Comparison of ENCODE assay signal across 17 cellular contexts in the genomic region with DNA sequence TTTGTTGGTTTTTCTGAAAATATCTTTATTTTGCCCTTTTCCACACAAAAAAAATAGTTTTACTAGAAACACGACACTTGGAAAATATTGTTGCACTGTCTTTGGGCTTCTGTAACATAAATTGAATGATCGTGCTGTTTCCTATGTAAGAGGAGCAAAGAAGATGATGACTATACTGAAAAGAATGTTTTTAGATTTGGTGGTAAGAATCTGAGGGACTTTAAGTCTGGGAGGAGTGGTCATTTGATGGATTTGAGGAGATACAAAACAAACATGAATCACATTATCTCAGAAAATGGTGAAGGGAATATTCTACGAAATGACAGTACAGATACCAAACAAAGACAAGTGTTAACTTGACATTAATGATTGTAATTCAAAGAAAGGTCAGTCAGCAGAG.
"Had no signal": no experiment of that assay in that cellular context is flagged by ENCODE, and none has a peak within 500 bp of the region (broad histone marks: within the 10 kb centered on the region; RNA-seq: fewer than 3 reads in every experiment).

No MANE protein-coding gene starts in this region.

- DNase-seq: activated CD4-positive, alpha-beta T cell treated with anti-CD3 and anti-CD28 coated beads, Interleukin-2, amount 10 ng/mL, durations not matched to agents 24 days and 14 days; activated CD4-positive, CD25-positive, alpha-beta regulatory T cell; activated CD8-positive, alpha-beta memory T cell treated with anti-CD3 and anti-CD28 coated beads, Interleukin-2, amount 50 U/mL, for 48 hours; activated naive CD8-positive, alpha-beta T cell treated with anti-CD3 and anti-CD28 coated beads for 36 hours; activated T-cell treated with anti-CD3 and anti-CD28 coated beads, Interleukin-2, amount 50 U/mL, for 72 hours; anterior cingulate cortex; nucleus accumbens; right cardiac atrium; spleen; thyroid gland had no signal

- H3K9me3 ChIP-seq: esophagus muscularis mucosa, thyroid gland had no signal

- H3K4me3 Mint-ChIP-seq: activated CD4-positive, alpha-beta T cell treated with anti-CD3 and anti-CD28 coated beads, Interleukin-2, amount 10 ng/mL, durations not matched to agents 24 days and 14 days; activated naive CD8-positive, alpha-beta T cell treated with anti-CD3 and anti-CD28 coated beads for 36 hours; activated T-cell treated with anti-CD3 and anti-CD28 coated beads, Interleukin-2, amount 50 U/mL, for 72 hours; natural killer cell treated with Interleukin-12 subunit alpha and Interleukin-12 subunit beta and Interleukin-15 and Interleukin-18, amount 100 ng/mL, for 72 hours; stimulated activated effector memory CD8-positive, alpha-beta T cell treated with anti-CD3 and anti-CD28 coated beads, Interleukin-12 subunit alpha, Interleukin-12 subunit beta, amount 100 ng/mL, for 72 hours had no signal

- H3K27me3 ChIP-seq: cardiac muscle cell, esophagus muscularis mucosa, spleen, thyroid gland had no signal

- H3K4me1 Mint-ChIP-seq: activated CD4-positive, alpha-beta T cell treated with anti-CD3 and anti-CD28 coated beads, Interleukin-2, amount 10 ng/mL, durations not matched to agents 24 days and 14 days; activated naive CD8-positive, alpha-beta T cell treated with anti-CD3 and anti-CD28 coated beads for 36 hours; stimulated activated effector memory CD8-positive, alpha-beta T cell treated with anti-CD3 and anti-CD28 coated beads, Interleukin-12 subunit alpha, Interleukin-12 subunit beta, amount 100 ng/mL, for 72 hours had no signal

- H3K27ac Mint-ChIP-seq: activated CD4-positive, alpha-beta T cell treated with anti-CD3 and anti-CD28 coated beads, Interleukin-2, amount 10 ng/mL, durations not matched to agents 24 days and 14 days; activated naive CD8-positive, alpha-beta T cell treated with anti-CD3 and anti-CD28 coated beads for 36 hours; activated T-cell treated with anti-CD3 and anti-CD28 coated beads, Interleukin-2, amount 50 U/mL, for 72 hours; natural killer cell treated with Interleukin-12 subunit alpha and Interleukin-12 subunit beta and Interleukin-15 and Interleukin-18, amount 100 ng/mL, for 72 hours; progenitor cell of endocrine pancreas; stimulated activated effector memory CD8-positive, alpha-beta T cell treated with anti-CD3 and anti-CD28 coated beads, Interleukin-12 subunit alpha, Interleukin-12 subunit beta, amount 100 ng/mL, for 72 hours had no signal

- H3K27me3 Mint-ChIP-seq: activated CD4-positive, alpha-beta T cell treated with anti-CD3 and anti-CD28 coated beads, Interleukin-2, amount 10 ng/mL, durations not matched to agents 24 days and 14 days; activated naive CD8-positive, alpha-beta T cell treated with anti-CD3 and anti-CD28 coated beads for 36 hours; natural killer cell treated with Interleukin-12 subunit alpha and Interleukin-12 subunit beta and Interleukin-15 and Interleukin-18, amount 100 ng/mL, for 72 hours; progenitor cell of endocrine pancreas had no signal

- ATAC-seq: activated T-cell treated with anti-CD3 and anti-CD28 coated beads, Interleukin-2, amount 50 U/mL, for 72 hours; natural killer cell treated with Interleukin-12 subunit alpha and Interleukin-12 subunit beta and Interleukin-15 and Interleukin-18, amount 100 ng/mL, for 72 hours; right cardiac atrium; stimulated activated effector memory CD8-positive, alpha-beta T cell treated with anti-CD3 and anti-CD28 coated beads, Interleukin-12 subunit alpha, Interleukin-12 subunit beta, amount 100 ng/mL, for 72 hours had no signal

- H3K36me3 ChIP-seq: cardiac muscle cell, esophagus muscularis mucosa, spleen, thyroid gland had no signal

- H3K4me1 ChIP-seq: esophagus muscularis mucosa, spleen, thyroid gland had no signal

- FAIRE-seq: colon, TTC549 had no signal

- H3K4me3 ChIP-seq: cardiac muscle cell, esophagus muscularis mucosa, spleen, thyroid gland had no signal

- H3K36me3 Mint-ChIP-seq: activated naive CD8-positive, alpha-beta T cell treated with anti-CD3 and anti-CD28 coated beads for 36 hours; natural killer cell treated with Interleukin-12 subunit alpha and Interleukin-12 subunit beta and Interleukin-15 and Interleukin-18, amount 100 ng/mL, for 72 hours; stimulated activated effector memory CD8-positive, alpha-beta T cell treated with anti-CD3 and anti-CD28 coated beads, Interleukin-12 subunit alpha, Interleukin-12 subunit beta, amount 100 ng/mL, for 72 hours had no signal

- H3K9me3 Mint-ChIP-seq: activated CD4-positive, alpha-beta T cell treated with anti-CD3 and anti-CD28 coated beads, Interleukin-2, amount 10 ng/mL, durations not matched to agents 24 days and 14 days had no signal

- H3K27ac ChIP-seq: cardiac muscle cell, esophagus muscularis mucosa, spleen, thyroid gland had no signal
